8 cellular contexts compared by ENCODE assay signal in genomic region chr2:15939854-15940660, GRCh38. TPM values are rescaled to one million over a fixed set of nuclear protein-coding genes. Genes with fewer than 3 reads are reported as not detected.
DNase-seq lines count a peak whose midpoint lies in the region; ATAC-seq and TF ChIP-seq lines count a peak whose summit lies in the region.

Gene MYCN (plus strand): TSS chr2:15940550. CDS start chr2:15942065, 1,515 bp downstream.

- BruUV-seq in Calu3 (replicated peaks; lab: Mats Ljungman, UMichigan): no TSS peak

- no peak within 1 kb of the TSS; the same call in 1 of the 2 replicates for H3K4ac ChIP-seq in H9 (ENCODE audit: low read depth, low read length)

- CTCF ChIA-PET in Calu3 (lab: Charles Lee): interaction anchor here (0.6 to 2.6 kb wide), 19 partner anchors 25 to 669 kb away, joined by 3 to 47 read pairs (median 4); no protein-coding TSS in a partner anchor

- H3K79me1 ChIP-seq in H9 (ENCODE audit: insufficient read depth, low read depth, low read length, poor library complexity, severe bottlenecking): no peaks in the 10 kb centered on the region

- H3T11ph ChIP-seq in H9 (ENCODE audit: low read length): no peak within 1 kb of the TSS

- peak within 1 kb of the TSS; percentile 95 for H3K14ac ChIP-seq in H9 (ENCODE audit: insufficient read depth, low read length)

- H4K91ac ChIP-seq in H9 (ENCODE audit: insufficient read length, low read depth, low read length): no peak within 1 kb of the TSS

- intact Hi-C loops in Calu3 (cut with micrococcal nuclease; ENCODE audit: unreplicated experiment): loop anchor here (1.0 to 5.0 kb wide), 11 partner anchors 36 to 667 kb away; no protein-coding TSS in a partner anchor

- H2AK5ac ChIP-seq in H9 (ENCODE audit: insufficient read length, low read length): no peak within 1 kb of the TSS

- TF ChIP-seq CTCF in Calu3 (IDR thresholded peaks at IDR 0.05; ENCODE audit: unreplicated experiment) (peak; percentile 86), H9 (conservative IDR thresholded peaks at IDR 0.05) (peak; percentile 91; the same call in 1 of the 3 replicates), fibroblast of mammary gland (conservative IDR thresholded peaks at IDR 0.05; ENCODE audit: control insufficient read depth, insufficient read depth, low read depth, low read length) (peak; percentile 33), thoracic aorta (IDR thresholded peaks at IDR 0.05) (peak; percentile 5)

- no peak within 1 kb of the TSS for H2BK20ac ChIP-seq in H9 (ENCODE audit: low read depth, low read length, poor library complexity, severe bottlenecking)

- H3K4me3 Mint-ChIP-seq in Calu3 (ENCODE audit: low read depth, unreplicated experiment) (peak within 1 kb of the TSS; percentile 99), H9 (peak within 1 kb of the TSS; percentile 94 to 99)
- peak within 1 kb of the TSS; percentile 60 for H3K4me3 Mint-ChIP-seq in activated T-cell treated with anti-CD3 and anti-CD28 coated beads, Interleukin-2, amount 50 U/mL, for 24 hours

- H3K27ac ChIP-seq in H9 (ENCODE audit: insufficient read length, low read depth, low read length): peak within 1 kb of the TSS; percentile 49
- H3K27ac ChIP-seq in muscle layer of duodenum (ENCODE audit: low read length): no peak within 1 kb of the TSS
- H3K27ac ChIP-seq in thoracic aorta: no peak within 1 kb of the TSS

- H2AFZ ChIP-seq in H9 (ENCODE audit: low read length): no peak within 1 kb of the TSS

- no peaks in the 10 kb centered on the region for H3K27me3 ChIP-seq in H9 (ENCODE audit: insufficient read depth, low read length)
- peaks cover 12% of the 10 kb centered on the region for H3K27me3 ChIP-seq in muscle layer of duodenum (ENCODE audit: low read depth, low read length)
- H3K27me3 ChIP-seq in thoracic aorta (replicated peaks; ENCODE audit: insufficient read depth): peaks cover 7% of the 10 kb centered on the region

- H3K9ac ChIP-seq in H9 (ENCODE audit: extremely low read depth, insufficient read length, low read length): peak within 1 kb of the TSS; percentile 87

- ATAC-seq in thoracic aorta (ENCODE audit: insufficient number of reproducible peaks, low FRiP score, low read depth) (no peak), HG03095 (IDR thresholded peaks at IDR 0.05; ENCODE audit: unreplicated experiment) (no peak)

- H3K4me1 Mint-ChIP-seq in Calu3 (ENCODE audit: low read depth, unreplicated experiment) (peaks cover 22% of the 10 kb centered on the region), H9 (peaks cover 57 to 60% of the 10 kb centered on the region in 2 experiments)
- peaks cover 38% of the 10 kb centered on the region for H3K4me1 Mint-ChIP-seq in activated T-cell treated with anti-CD3 and anti-CD28 coated beads, Interleukin-2, amount 50 U/mL, for 24 hours (ENCODE audit: low read depth)

- peak; percentile 81 for DNase-seq in Calu3
- peak; percentile 94 for DNase-seq in H9
- peak; percentile 35 for DNase-seq in NCI-H2171 treated with DMSO at 0.1 percent for 48 hours (lab: John Stamatoyannopoulos, UW)
- DNase-seq in activated T-cell treated with anti-CD3 and anti-CD28 coated beads, Interleukin-2, amount 50 U/mL, for 24 hours: peak; percentile 63
- peak; percentile 36 for DNase-seq in fibroblast of mammary gland (ENCODE audit: low read depth)
- no peak for DNase-seq in thoracic aorta (ENCODE audit: low spot score)

- peaks cover 37% of the 10 kb centered on the region for H3K79me2 ChIP-seq in H9 (ENCODE audit: insufficient read depth, low read length)

- WGBS in H9 (ENCODE audit: extremely low coverage, insufficient read length, low lambda C conversion rate): no CpG with 5 or more reads among the region's 47 CpGs

- H2BK12ac ChIP-seq in H9 (ENCODE audit: insufficient read length, low read depth, low read length): no peak within 1 kb of the TSS

- H3K27me3 Mint-ChIP-seq in Calu3 (ENCODE audit: unreplicated experiment) (no peaks in the 10 kb centered on the region), H9 (ENCODE audit: low read depth) (peaks cover 5% of the 10 kb centered on the region)
- peaks cover 73% of the 10 kb centered on the region for H3K27me3 Mint-ChIP-seq in activated T-cell treated with anti-CD3 and anti-CD28 coated beads, Interleukin-2, amount 50 U/mL, for 24 hours

- no peak within 1 kb of the TSS for H4K8ac ChIP-seq in H9 (replicated peaks; ENCODE audit: insufficient read length, low read depth, low read length)

- no peak within 1 kb of the TSS for H3K23ac ChIP-seq in H9 (ENCODE audit: insufficient read length, low read depth, low read length)

- peak within 1 kb of the TSS; percentile 57 for H3K56ac ChIP-seq in H9 (ENCODE audit: insufficient read length, low read depth, low read length)

- H4K5ac ChIP-seq in H9 (ENCODE audit: insufficient read length, low read depth, low read length): peak within 1 kb of the TSS; percentile 89

- H3K4me2 ChIP-seq in H9 (ENCODE audit: insufficient read depth, insufficient read length, low read length): peak within 1 kb of the TSS; percentile 98

- no peaks in the 10 kb centered on the region for H4K20me1 ChIP-seq in H9 (ENCODE audit: control insufficient read depth, insufficient read depth, insufficient read length)

- peaks cover 41% of the 10 kb centered on the region for H3K36me3 Mint-ChIP-seq in Calu3 (ENCODE audit: insufficient read depth, unreplicated experiment)
- H3K36me3 Mint-ChIP-seq in H9 (ENCODE audit: insufficient read depth in 1 of 3, low read depth in 3 of 3): peaks cover 28 to 29% (median 28%) of the 10 kb centered on the region in 3 experiments
- no peaks in the 10 kb centered on the region for H3K36me3 Mint-ChIP-seq in activated T-cell treated with anti-CD3 and anti-CD28 coated beads, Interleukin-2, amount 50 U/mL, for 24 hours (ENCODE audit: low read depth)

- peaks cover 17% of the 10 kb centered on the region for H3K23me2 ChIP-seq in H9 (ENCODE audit: insufficient read length, low read depth, low read length, poor library complexity, severe bottlenecking)

- no peak within 1 kb of the TSS for H2BK15ac ChIP-seq in H9 (ENCODE audit: low read depth, low read length)

- no peak within 1 kb of the TSS for H3K4me3 ChIP-seq in fibroblast of mammary gland (ENCODE audit: control insufficient read depth, low read depth, low read length)
- peak within 1 kb of the TSS; percentile 63 to 83 for H3K4me3 ChIP-seq in muscle layer of duodenum (ENCODE audit: low read depth in 1 of 2, low read length in 2 of 2)
- peak within 1 kb of the TSS; percentile 72 for H3K4me3 ChIP-seq in thoracic aorta

- H3K9me3 ChIP-seq in H9 (ENCODE audit: control insufficient read depth, low read depth, low read length) (no peaks in the 10 kb centered on the region), muscle layer of duodenum (ENCODE audit: control insufficient read depth in 1 of 2, low read length in 2 of 2) (no peaks in the 10 kb centered on the region), thoracic aorta (no peaks in the 10 kb centered on the region)

- peak within 1 kb of the TSS; percentile 28 for H2BK5ac ChIP-seq in H9 (ENCODE audit: insufficient read length, low read length)

- H3K36me3 ChIP-seq in muscle layer of duodenum (ENCODE audit: control insufficient read depth in 1 of 2, insufficient read depth in 2 of 2, low read length in 2 of 2) (no peaks in the 10 kb centered on the region), thoracic aorta (no peaks in the 10 kb centered on the region)

- H2BK120ac ChIP-seq in H9 (ENCODE audit: low read depth, low read length, poor library complexity, severe bottlenecking): no peak within 1 kb of the TSS

- H3K27ac Mint-ChIP-seq in Calu3 (ENCODE audit: unreplicated experiment) (peak within 1 kb of the TSS; percentile 50), H9 (peak within 1 kb of the TSS; percentile 90 to 100 (median 97))
- H3K27ac Mint-ChIP-seq in activated T-cell treated with anti-CD3 and anti-CD28 coated beads, Interleukin-2, amount 50 U/mL, for 24 hours: no peak within 1 kb of the TSS

- H3K18ac ChIP-seq in H9 (ENCODE audit: insufficient read length, low read depth, low read length): peak within 1 kb of the TSS; percentile 97

- H3K4me1 ChIP-seq in H9 (ENCODE audit: insufficient read depth, low read length) (peaks cover 10% of the 10 kb centered on the region), muscle layer of duodenum (ENCODE audit: control insufficient read depth in 1 of 2, insufficient read depth in 2 of 2, low read length in 2 of 2) (peaks cover 8 to 35% of the 10 kb centered on the region in 2 donors), thoracic aorta (ENCODE audit: control insufficient read depth in 1 of 2, low read depth in 2 of 2) (peaks cover 14 to 30% of the 10 kb centered on the region in 2 donors)

- H3K9me3 Mint-ChIP-seq in Calu3 (ENCODE audit: low read depth, unreplicated experiment): no peaks in the 10 kb centered on the region
- H3K9me3 Mint-ChIP-seq in H9: peaks cover 6 to 8% of the 10 kb centered on the region in 2 experiments; a peak in 3 of 5 replicates
- no peaks in the 10 kb centered on the region for H3K9me3 Mint-ChIP-seq in activated T-cell treated with anti-CD3 and anti-CD28 coated beads, Interleukin-2, amount 50 U/mL, for 24 hours

RNA-seq across cellular contexts. Expression of gene MYCN, which starts in this region (rescaled TPM):
- total RNA-seq in Calu3 (2022): 5.5 and 8.7 TPM in 2 replicates
- 100.0 and 105 TPM in 2 replicates for total RNA-seq in H9 (2021)
- total RNA-seq in thoracic aorta: under 1 TPM; 0.21 to 0.81 TPM

Comparison
In these comparisons a context has a peak if more than half of its experiments do, and no peak if none do; other contexts are left out.
1. RNA of gene MYCN (total RNA-seq): 100.0 to 105 TPM in H9; 5.5 to 8.7 TPM in Calu3 and 0.21 to 0.81 TPM in thoracic aorta; every median in the first group is over 10 times any median in the second.
2. CTCF ChIP-seq: peak in every context shown above with its lines; median percentile 91 in H9; 86 in Calu3; 33 in fibroblast of mammary gland; 5 in thoracic aorta.
3. Peak in every context shown above with its lines, with median percentiles within 50 percentile points of each other: H3K4me3 Mint-ChIP-seq.